Comparison of ENCODE assay signal across 14 cellular contexts in genomic region chr6:2890981-2891767, GRCh38. TPM values are rescaled to one million over a fixed set of nuclear protein-coding genes. Genes with fewer than 3 reads are reported as not detected.
DNase-seq lines count a peak whose midpoint lies in the region; ATAC-seq lines count a peak whose summit lies in the region.
"Had no signal": no experiment of that assay in that cellular context is flagged by ENCODE, and none has a peak within 500 bp of the region (broad histone marks: within the 10 kb centered on the region; RNA-seq: fewer than 3 reads in every experiment).

No MANE protein-coding gene starts in this region.

- no peaks in the 10 kb centered on the region for H3K9me3 Mint-ChIP-seq in activated T-cell treated with anti-CD3 and anti-CD28 coated beads, Interleukin-2, amount 50 U/mL, for 24 hours
- H3K9me3 Mint-ChIP-seq in effector memory CD8-positive, alpha-beta T cell = no peaks in the 10 kb centered on the region
- peaks cover 2 to 4% of the 10 kb centered on the region in 2 donors for H3K9me3 Mint-ChIP-seq in stimulated activated naive B cell treated with anti-CD40 and anti-IgM and Interleukin-4, amounts not matched to agents 10 μg/mL and 1 μg/mL and 100 μg/mL, for 72 hours

- no peak for ATAC-seq in T-helper 17 cell
- ATAC-seq in effector memory CD8-positive, alpha-beta T cell (replicated peaks) = no peak
- peak in 1 of 2 donors; percentile 24 for ATAC-seq in stimulated activated naive B cell treated with anti-CD40 and anti-IgM and Interleukin-4, amounts not matched to agents 10 μg/mL and 1 μg/mL and 100 μg/mL, for 72 hours (replicated peaks)
- ATAC-seq in GM19467 (IDR thresholded peaks at IDR 0.05; ENCODE audit: unreplicated experiment) = no peak
- no peak for ATAC-seq in left lobe of liver
- ATAC-seq: gastrocnemius medialis had no signal

- DNase-seq in activated T-cell treated with anti-CD3 and anti-CD28 coated beads, Interleukin-2, amount 50 U/mL, for 24 hours = no peak
- no peak for DNase-seq in activated T-cell treated with anti-CD3 and anti-CD28 coated beads, Interleukin-2, amount 50 U/mL, for 1 hour
- no peak for DNase-seq in T-helper 17 cell
- no peak for DNase-seq in effector memory CD8-positive, alpha-beta T cell
- no peak for DNase-seq in stimulated activated naive B cell treated with anti-CD40 and anti-IgM and Interleukin-4, amounts not matched to agents 10 μg/mL and 1 μg/mL and 100 μg/mL, for 72 hours
- no peak for DNase-seq in AG08396 (ENCODE audit: low spot score)
- no peak for DNase-seq in left lobe of liver (ENCODE audit: low spot score)
- DNase-seq: ACHN, aorta, gastrocnemius medialis, islet precursor cell, NCI-H1048, SHP77 treated with DMSO at 0.1 percent for 48 hours had no signal

- H3K4me1 Mint-ChIP-seq in activated T-cell treated with anti-CD3 and anti-CD28 coated beads, Interleukin-2, amount 50 U/mL, for 24 hours (ENCODE audit: low read depth) = peaks cover 66% of the 10 kb centered on the region
- peaks cover 21% of the 10 kb centered on the region for H3K4me1 Mint-ChIP-seq in T-helper 17 cell
- peaks cover 30 to 48% of the 10 kb centered on the region in 2 donors for H3K4me1 Mint-ChIP-seq in effector memory CD8-positive, alpha-beta T cell (ENCODE audit: low read depth in 2 of 2)
- peaks cover 49 to 70% of the 10 kb centered on the region in 2 donors for H3K4me1 Mint-ChIP-seq in stimulated activated naive B cell treated with anti-CD40 and anti-IgM and Interleukin-4, amounts not matched to agents 10 μg/mL and 1 μg/mL and 100 μg/mL, for 72 hours

- H3K27me3 Mint-ChIP-seq in activated T-cell treated with anti-CD3 and anti-CD28 coated beads, Interleukin-2, amount 50 U/mL, for 24 hours = no peaks in the 10 kb centered on the region
- H3K27me3 Mint-ChIP-seq in T-helper 17 cell = no peaks in the 10 kb centered on the region
- no peaks in the 10 kb centered on the region for H3K27me3 Mint-ChIP-seq in effector memory CD8-positive, alpha-beta T cell
- no peaks in the 10 kb centered on the region for H3K27me3 Mint-ChIP-seq in stimulated activated naive B cell treated with anti-CD40 and anti-IgM and Interleukin-4, amounts not matched to agents 10 μg/mL and 1 μg/mL and 100 μg/mL, for 72 hours

- peaks cover 89% of the 10 kb centered on the region for H3K36me3 Mint-ChIP-seq in activated T-cell treated with anti-CD3 and anti-CD28 coated beads, Interleukin-2, amount 50 U/mL, for 24 hours (ENCODE audit: low read depth)
- peaks cover 29% of the 10 kb centered on the region for H3K36me3 Mint-ChIP-seq in T-helper 17 cell (ENCODE audit: low read depth)
- peaks cover 87% of the 10 kb centered on the region for H3K36me3 Mint-ChIP-seq in effector memory CD8-positive, alpha-beta T cell (ENCODE audit: insufficient read depth)
- peaks cover 74 to 85% of the 10 kb centered on the region in 2 donors for H3K36me3 Mint-ChIP-seq in stimulated activated naive B cell treated with anti-CD40 and anti-IgM and Interleukin-4, amounts not matched to agents 10 μg/mL and 1 μg/mL and 100 μg/mL, for 72 hours

- peak overlapping the region; percentile 88 for H3K27ac Mint-ChIP-seq in activated T-cell treated with anti-CD3 and anti-CD28 coated beads, Interleukin-2, amount 50 U/mL, for 24 hours
- peak overlapping the region; percentile 87 for H3K27ac Mint-ChIP-seq in T-helper 17 cell
- H3K27ac Mint-ChIP-seq in effector memory CD8-positive, alpha-beta T cell = peak overlapping the region; percentile 86 to 89
- H3K27ac Mint-ChIP-seq in stimulated activated naive B cell treated with anti-CD40 and anti-IgM and Interleukin-4, amounts not matched to agents 10 μg/mL and 1 μg/mL and 100 μg/mL, for 72 hours = peak overlapping the region; percentile 92

- H3K9me3 ChIP-seq in T-helper 17 cell (ENCODE audit: control insufficient read depth, low read length, poor library complexity, severe bottlenecking) = no peaks in the 10 kb centered on the region
- H3K9me3 ChIP-seq: gastrocnemius medialis had no signal

- H3K4me3 Mint-ChIP-seq in activated T-cell treated with anti-CD3 and anti-CD28 coated beads, Interleukin-2, amount 50 U/mL, for 24 hours = peak overlapping the region; percentile 74
- peak overlapping the region; percentile 57 for H3K4me3 Mint-ChIP-seq in T-helper 17 cell
- peak overlapping the region; percentile 48 to 77 for H3K4me3 Mint-ChIP-seq in effector memory CD8-positive, alpha-beta T cell
- peak overlapping the region; percentile 48 to 53 for H3K4me3 Mint-ChIP-seq in stimulated activated naive B cell treated with anti-CD40 and anti-IgM and Interleukin-4, amounts not matched to agents 10 μg/mL and 1 μg/mL and 100 μg/mL, for 72 hours

RNA-seq across cellular contexts. Expression of gene SERPINB9, which starts 11.9 kb away (rescaled TPM):
- total RNA-seq in T-helper 17 cell = 10 to 100 TPM; 32.9 to 37.7 TPM
- total RNA-seq in left lobe of liver = 2.0 TPM

RNA-seq across cellular contexts. Expression of gene SERPINB1, which starts 49.5 kb away (rescaled TPM):
- total RNA-seq in T-helper 17 cell (10 to 100 TPM; 39.2 to 44.4 TPM), left lobe of liver (9.5 TPM)

Comparison
In these comparisons a context has a peak if more than half of its experiments do, and no peak if none do; other contexts are left out.
1. RNA of gene SERPINB9, which starts 11.9 kb away (total RNA-seq): 32.9 to 37.7 TPM in T-helper 17 cell; 2.0 TPM in left lobe of liver (single experiment); every median in the first group is over 10 times any median in the second.
2. Peak in every context shown above with its lines, with median percentiles within 50 percentile points of each other: H3K27ac Mint-ChIP-seq and H3K4me3 Mint-ChIP-seq.